In genomic region chr17:82105882-82106696, GRCh38 we compare ENCODE assay signal across 1 cellular context.
TF ChIP-seq lines count a peak whose summit lies in the region.

No MANE protein-coding gene starts in this region.

TF ChIP-seq in HepG2, 621 proteins besides CTCF, POLR2A, EP300 and RAD21 (continued from another document and continues in another):
- no peak for TF ChIP-seq GTF2F1 (IDR thresholded peaks at IDR 0.05; ENCODE audit: low read length)
- peak; percentile 77 for TF ChIP-seq MTA1 (CRISPR knock-in tag; IDR thresholded peaks at IDR 0.05; ENCODE audit: borderline replicate concordance)
- TF ChIP-seq ATF7-NPFF (CRISPR knock-in tag; IDR thresholded peaks at IDR 0.05; ENCODE audit: low read depth): peak; percentile 37; the same call in 1 of the 2 replicates
- no peak for TF ChIP-seq EZH2 (conservative IDR thresholded peaks at IDR 0.05; ENCODE audit: low read depth, low read length)
- no peak for TF ChIP-seq KLF15 (CRISPR knock-in tag; IDR thresholded peaks at IDR 0.05; ENCODE audit: borderline replicate concordance)
- peak; percentile 84 for TF ChIP-seq ZBTB25 (CRISPR knock-in tag; IDR thresholded peaks at IDR 0.05)
- TF ChIP-seq ZNF615 (CRISPR knock-in tag; IDR thresholded peaks at IDR 0.05; ENCODE audit: borderline replicate concordance): no peak
- peak; percentile 72 for TF ChIP-seq ZNF710 (CRISPR knock-in tag; IDR thresholded peaks at IDR 0.05; ENCODE audit: borderline replicate concordance)
- TF ChIP-seq THAP7 (CRISPR knock-in tag; IDR thresholded peaks at IDR 0.05): peak; percentile 95
- TF ChIP-seq PHF8 (CRISPR knock-in tag; IDR thresholded peaks at IDR 0.05): peak; percentile 96
- TF ChIP-seq USF2 (IDR thresholded peaks at IDR 0.05; ENCODE audit: low read depth, low read length): no peak
- TF ChIP-seq USF2 (CRISPR knock-in tag; IDR thresholded peaks at IDR 0.05; ENCODE audit: borderline replicate concordance): no peak
- peak; percentile 70; the same call in 1 of the 2 replicates for TF ChIP-seq XBP1 (CRISPR knock-in tag; IDR thresholded peaks at IDR 0.05)
- no peak for TF ChIP-seq ZBTB21 (CRISPR knock-in tag; IDR thresholded peaks at IDR 0.05)
- no peak for TF ChIP-seq DPF2 (CRISPR knock-in tag; IDR thresholded peaks at IDR 0.05; ENCODE audit: borderline replicate concordance, low read depth)
- no peak for TF ChIP-seq REXO4 (CRISPR knock-in tag; IDR thresholded peaks at IDR 0.05; ENCODE audit: borderline replicate concordance)
- peak; percentile 76; the same call in 1 of the 2 replicates for TF ChIP-seq ZNF724P (CRISPR knock-in tag; IDR thresholded peaks at IDR 0.05; ENCODE audit: borderline replicate concordance)
- peak; percentile 75 for TF ChIP-seq MED8 (CRISPR knock-in tag; IDR thresholded peaks at IDR 0.05; ENCODE audit: insufficient replicate concordance)
- TF ChIP-seq ZSCAN31 (CRISPR knock-in tag; IDR thresholded peaks at IDR 0.05; ENCODE audit: low read depth): peak; percentile 86
- TF ChIP-seq ATF2 (CRISPR knock-in tag; IDR thresholded peaks at IDR 0.05): peak; percentile 64
- no peak for TF ChIP-seq SMARCC2 (IDR thresholded peaks at IDR 0.05)
- no peak for TF ChIP-seq ZSCAN30 (CRISPR knock-in tag; IDR thresholded peaks at IDR 0.05)
- peak; percentile 17; the same call in 1 of the 2 replicates for TF ChIP-seq ZNF318 (CRISPR knock-in tag; IDR thresholded peaks at IDR 0.05)
- no peak for TF ChIP-seq JARID2 (CRISPR knock-in tag; IDR thresholded peaks at IDR 0.05; ENCODE audit: insufficient replicate concordance)
- TF ChIP-seq ZNF101 (CRISPR knock-in tag; IDR thresholded peaks at IDR 0.05; ENCODE audit: borderline replicate concordance, low read depth): no peak
- TF ChIP-seq HNRNPK (IDR thresholded peaks at IDR 0.05; ENCODE audit: low read depth, low read length, poor library complexity, severe bottlenecking): peak; percentile 31
- peak; percentile 56; the same call in 1 of the 2 replicates for TF ChIP-seq TFE3 (CRISPR knock-in tag; IDR thresholded peaks at IDR 0.05)
- no peak; the same call in 1 of the 2 replicates for TF ChIP-seq HNF4G (IDR thresholded peaks at IDR 0.05; ENCODE audit: borderline replicate concordance, low read depth, low read length)
- TF ChIP-seq HNF4G (CRISPR knock-in tag; IDR thresholded peaks at IDR 0.05; ENCODE audit: borderline replicate concordance, low read depth): peak; percentile 81; the same call in 1 of the 2 replicates
- 0 out of 2 replicates have a peak, but pooled peaks have one; percentile 50 for TF ChIP-seq HOXA7 (CRISPR knock-in tag; IDR thresholded peaks at IDR 0.05)
- TF ChIP-seq ARHGAP35 (CRISPR knock-in tag; IDR thresholded peaks at IDR 0.05; ENCODE audit: borderline replicate concordance): peak; percentile 70; the same call in 1 of the 2 replicates
- TF ChIP-seq TEF (CRISPR knock-in tag; IDR thresholded peaks at IDR 0.05): 0 out of 2 replicates have a peak, but pooled peaks have one; percentile 20
- TF ChIP-seq GATAD1 (CRISPR knock-in tag; IDR thresholded peaks at IDR 0.05): peak; percentile 73
- no peak for TF ChIP-seq NBN (conservative IDR thresholded peaks at IDR 0.05)
- peak; percentile 79; the same call in 1 of the 2 replicates for TF ChIP-seq ZNF598 (CRISPR knock-in tag; IDR thresholded peaks at IDR 0.05; ENCODE audit: borderline replicate concordance)
- peak; percentile 48; the same call in 1 of the 2 replicates for TF ChIP-seq KLF13 (CRISPR knock-in tag; IDR thresholded peaks at IDR 0.05)
- peak; percentile 47; the same call in 1 of the 2 replicates for TF ChIP-seq ZNF121 (CRISPR knock-in tag; IDR thresholded peaks at IDR 0.05)
